In genomic region chr5:82174919-82175219, GRCh38 we compare ENCODE assay signal across 15 cellular contexts.
DNase-seq lines count a peak whose midpoint lies in the region; ATAC-seq and TF ChIP-seq lines count a peak whose summit lies in the region.
"Had no signal": no experiment of that assay in that cellular context is flagged by ENCODE, and none has a peak within 500 bp of the region (broad histone marks: within the 10 kb centered on the region; RNA-seq: fewer than 3 reads in every experiment).

No MANE protein-coding gene starts in this region.

- CTCF ChIA-PET in OCI-LY7 (lab: Charles Lee; ENCODE audit: unreplicated experiment): interaction anchor here (0.6 kb wide), 1 partner anchor 30 kb away, joined by 3 read pairs; no protein-coding TSS in a partner anchor

- TF ChIP-seq CTCF in natural killer cell (IDR thresholded peaks at IDR 0.05) (peak; percentile 28), OCI-LY7 (conservative IDR thresholded peaks at IDR 0.05; ENCODE audit: low read length) (peak; percentile 62; the same call in 1 of the 2 replicates)

- BruUV-seq in OCI-LY7 (replicated peaks; lab: Mats Ljungman, UMichigan): no TSS peak

- H3K9me2 ChIP-seq in OCI-LY7 (ENCODE audit: insufficient read depth, low read length): no peaks in the 10 kb centered on the region

- POLR2A ChIA-PET in OCI-LY7 (lab: Charles Lee): interaction anchor here (0.5 to 0.7 kb wide), 2 partner anchors 9 to 18 kb away, joined by 3 to 4 read pairs; no protein-coding TSS in a partner anchor

- H3K4me2 ChIP-seq in OCI-LY7 (ENCODE audit: low read length): peak overlapping the region; percentile 65; the same call in 1 of the 2 replicates

- H3K27me3 Mint-ChIP-seq in natural killer cell (ENCODE audit: low read depth in 2 of 2) (no peaks in the 10 kb centered on the region), immature natural killer cell (ENCODE audit: low read depth in 3 of 3) (no peaks in the 10 kb centered on the region)
- no peaks in the 10 kb centered on the region for H3K27me3 Mint-ChIP-seq in natural killer cell treated with Interleukin-12 subunit alpha and Interleukin-12 subunit beta and Interleukin-15 and Interleukin-18, amount 100 ng/mL, for 72 hours
- H3K27me3 Mint-ChIP-seq in stimulated activated naive B cell treated with anti-CD40 and anti-IgM and Interleukin-4, amounts not matched to agents 10 μg/mL and 1 μg/mL and 100 μg/mL, for 72 hours: no peaks in the 10 kb centered on the region
- H3K27me3 Mint-ChIP-seq: activated CD4-positive, alpha-beta T cell treated with anti-CD3 and anti-CD28 coated beads for 36 hours; activated naive CD8-positive, alpha-beta T cell treated with anti-CD3 and anti-CD28 coated beads, Interleukin-2, amount 50 U/mL, for 24 hours; activated T-cell treated with anti-CD3 and anti-CD28 coated beads, Interleukin-2, amount 50 U/mL, for 24 hours had no signal

- intact Hi-C loops in natural killer cell (cut with micrococcal nuclease): loop anchor here (1.0 to 10.0 kb wide), 2 partner anchors 50 to 320 kb away; no protein-coding TSS in a partner anchor
- intact Hi-C loops in OCI-LY7 (cut with micrococcal nuclease; ENCODE audit: unreplicated experiment): loop anchor here (1.0 kb wide), 1 partner anchor 50 kb away; no protein-coding TSS in a partner anchor
- intact Hi-C loops in left ventricle myocardium superior (cut with micrococcal nuclease): no loop called here

- H3K4me1 Mint-ChIP-seq in natural killer cell (peaks cover 5 to 11% of the 10 kb centered on the region in 2 donors), immature natural killer cell (peaks cover 6 to 13% of the 10 kb centered on the region in 2 donors)
- H3K4me1 Mint-ChIP-seq in natural killer cell treated with Interleukin-12 subunit alpha and Interleukin-12 subunit beta and Interleukin-15 and Interleukin-18, amount 100 ng/mL, for 72 hours (ENCODE audit: low read depth in 2 of 2): peaks cover 0 to 8% of the 10 kb centered on the region in 2 donors
- H3K4me1 Mint-ChIP-seq in stimulated activated naive B cell treated with anti-CD40 and anti-IgM and Interleukin-4, amounts not matched to agents 10 μg/mL and 1 μg/mL and 100 μg/mL, for 72 hours: peaks cover 11 to 25% of the 10 kb centered on the region in 2 donors
- H3K4me1 Mint-ChIP-seq: nephron progenitor cell had no signal

- no peaks in the 10 kb centered on the region for H3K36me3 Mint-ChIP-seq in natural killer cell
- H3K36me3 Mint-ChIP-seq in natural killer cell treated with Interleukin-12 subunit alpha and Interleukin-12 subunit beta and Interleukin-15 and Interleukin-18, amount 100 ng/mL, for 72 hours: peaks cover 1% of the 10 kb centered on the region
- peaks cover 1 to 7% (median 2%) of the 10 kb centered on the region in 3 donors for H3K36me3 Mint-ChIP-seq in immature natural killer cell
- peaks cover 5 to 6% of the 10 kb centered on the region in 2 donors for H3K36me3 Mint-ChIP-seq in stimulated activated naive B cell treated with anti-CD40 and anti-IgM and Interleukin-4, amounts not matched to agents 10 μg/mL and 1 μg/mL and 100 μg/mL, for 72 hours

- H3K4me1 ChIP-seq in OCI-LY7 (ENCODE audit: insufficient read depth, low read length, poor library complexity, severe bottlenecking): peaks cover 19% of the 10 kb centered on the region
- H3K4me1 ChIP-seq: HAP-1 had no signal

- H3K79me2 ChIP-seq in OCI-LY7 (ENCODE audit: insufficient read depth, low read depth, low read length): no peaks in the 10 kb centered on the region

- H3K36me3 ChIP-seq in OCI-LY7 (ENCODE audit: insufficient read depth, low read length): no peaks in the 10 kb centered on the region
- H3K36me3 ChIP-seq: HAP-1 had no signal

- ATAC-seq in natural killer cell: no peak
- ATAC-seq in natural killer cell treated with Interleukin-12 subunit alpha and Interleukin-12 subunit beta and Interleukin-15 and Interleukin-18, amount 100 ng/mL, for 72 hours: no peak
- ATAC-seq in stimulated activated naive B cell treated with anti-CD40 and anti-IgM and Interleukin-4, amounts not matched to agents 10 μg/mL and 1 μg/mL and 100 μg/mL, for 72 hours (replicated peaks): no peak
- ATAC-seq in left ventricle myocardium superior: no peak

- peak overlapping the region; percentile 29; the same call in 1 of the 2 replicates for H2AFZ ChIP-seq in OCI-LY7 (ENCODE audit: low read length)

- H3K4me3 Mint-ChIP-seq in natural killer cell: no peak overlapping the region
- no peak overlapping the region for H3K4me3 Mint-ChIP-seq in natural killer cell treated with Interleukin-12 subunit alpha and Interleukin-12 subunit beta and Interleukin-15 and Interleukin-18, amount 100 ng/mL, for 72 hours
- H3K4me3 Mint-ChIP-seq in immature natural killer cell: no peak overlapping the region
- H3K4me3 Mint-ChIP-seq in stimulated activated naive B cell treated with anti-CD40 and anti-IgM and Interleukin-4, amounts not matched to agents 10 μg/mL and 1 μg/mL and 100 μg/mL, for 72 hours: peak overlapping the region in 1 of 2 donors; percentile 32
- H3K4me3 Mint-ChIP-seq: activated CD4-positive, alpha-beta T cell treated with anti-CD3 and anti-CD28 coated beads for 36 hours; activated naive CD8-positive, alpha-beta T cell treated with anti-CD3 and anti-CD28 coated beads, Interleukin-2, amount 50 U/mL, for 24 hours; activated T-cell treated with anti-CD3 and anti-CD28 coated beads, Interleukin-2, amount 50 U/mL, for 24 hours; nephron progenitor cell; T-helper 2 cell treated with Interferon-gamma antibody and Interleukin-4, amounts not matched to agents 5 μg/mL and 100 μg/mL, for 36 hours had no signal

- H3K27ac ChIP-seq in OCI-LY7 (ENCODE audit: low read depth, low read length, poor library complexity, severe bottlenecking): no peak overlapping the region

- DNase-seq in natural killer cell (no peak), OCI-LY7 (ENCODE audit: low spot score) (no peak), immature natural killer cell (no peak), left ventricle myocardium superior (no peak), DMS153 (lab: John Stamatoyannopoulos, UW) (no peak), CD1c-positive myeloid dendritic cell (ENCODE audit: extremely low spot score) (no peak)
- DNase-seq in natural killer cell treated with Interleukin-12 subunit alpha and Interleukin-12 subunit beta and Interleukin-15 and Interleukin-18, amount 100 ng/mL, for 72 hours (ENCODE audit: low spot score): no peak
- no peak for DNase-seq in stimulated activated naive B cell treated with anti-CD40 and anti-IgM and Interleukin-4, amounts not matched to agents 10 μg/mL and 1 μg/mL and 100 μg/mL, for 72 hours
- DNase-seq: NCI-H2107 had no signal

- H3K9me3 Mint-ChIP-seq in natural killer cell: no peaks in the 10 kb centered on the region
- H3K9me3 Mint-ChIP-seq in natural killer cell treated with Interleukin-12 subunit alpha and Interleukin-12 subunit beta and Interleukin-15 and Interleukin-18, amount 100 ng/mL, for 72 hours: no peaks in the 10 kb centered on the region
- H3K9me3 Mint-ChIP-seq in immature natural killer cell: no peaks in the 10 kb centered on the region
- H3K9me3 Mint-ChIP-seq in stimulated activated naive B cell treated with anti-CD40 and anti-IgM and Interleukin-4, amounts not matched to agents 10 μg/mL and 1 μg/mL and 100 μg/mL, for 72 hours: no peaks in the 10 kb centered on the region
- H3K9me3 Mint-ChIP-seq: activated naive CD8-positive, alpha-beta T cell treated with anti-CD3 and anti-CD28 coated beads, Interleukin-2, amount 50 U/mL, for 24 hours; activated T-cell treated with anti-CD3 and anti-CD28 coated beads, Interleukin-2, amount 50 U/mL, for 24 hours; nephron progenitor cell; T-helper 2 cell treated with Interferon-gamma antibody and Interleukin-4, amounts not matched to agents 5 μg/mL and 100 μg/mL, for 36 hours had no signal

- H3K9me3 ChIP-seq in OCI-LY7 (ENCODE audit: low read length): no peaks in the 10 kb centered on the region; the same call in 1 of the 2 replicates
- H3K9me3 ChIP-seq: HAP-1 had no signal

- no peak overlapping the region for H3K4me3 ChIP-seq in OCI-LY7 (ENCODE audit: low read depth, low read length, poor library complexity, severe bottlenecking)
- H3K4me3 ChIP-seq: HAP-1 had no signal

- H4K20me1 ChIP-seq in OCI-LY7 (ENCODE audit: insufficient read depth, low read length): no peaks in the 10 kb centered on the region

- H3K27ac Mint-ChIP-seq in natural killer cell (peak overlapping the region in 1 of 2 donors; percentile 75), immature natural killer cell (peak overlapping the region in 4 of 6 donors; percentile 16 to 54 (median 27))
- peak overlapping the region in 1 of 2 donors; percentile 19 for H3K27ac Mint-ChIP-seq in natural killer cell treated with Interleukin-12 subunit alpha and Interleukin-12 subunit beta and Interleukin-15 and Interleukin-18, amount 100 ng/mL, for 72 hours
- peak overlapping the region; percentile 87 for H3K27ac Mint-ChIP-seq in stimulated activated naive B cell treated with anti-CD40 and anti-IgM and Interleukin-4, amounts not matched to agents 10 μg/mL and 1 μg/mL and 100 μg/mL, for 72 hours
- H3K27ac Mint-ChIP-seq: activated CD4-positive, alpha-beta T cell treated with anti-CD3 and anti-CD28 coated beads for 36 hours; activated naive CD8-positive, alpha-beta T cell treated with anti-CD3 and anti-CD28 coated beads, Interleukin-2, amount 50 U/mL, for 24 hours; activated T-cell treated with anti-CD3 and anti-CD28 coated beads, Interleukin-2, amount 50 U/mL, for 24 hours; nephron progenitor cell; T-helper 2 cell treated with Interferon-gamma antibody and Interleukin-4, amounts not matched to agents 5 μg/mL and 100 μg/mL, for 36 hours had no signal
